Comparison of ENCODE assay signal across 16 cellular contexts in the genomic region with DNA sequence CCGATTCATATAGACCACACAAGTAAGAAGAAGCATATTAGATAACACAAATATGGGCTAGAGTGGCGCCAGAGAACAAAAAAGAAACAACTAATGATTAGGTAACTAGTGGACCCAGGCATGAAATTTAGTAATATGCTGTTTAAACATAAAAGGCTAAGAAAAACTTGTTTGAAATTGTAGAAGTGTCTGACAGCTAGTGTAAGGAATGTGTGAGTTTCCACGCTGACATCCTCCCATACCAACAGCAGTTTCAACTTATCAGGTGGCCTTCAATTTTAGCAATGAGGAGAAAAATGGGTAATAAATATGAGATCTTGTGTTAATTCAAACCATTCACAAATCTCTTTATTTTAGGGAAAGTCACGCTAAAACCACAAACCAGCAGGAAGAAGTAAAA.
A peak's percentile ranks its signal among the peaks of the same experiment; 100 is the strongest.
DNase-seq lines count a peak whose midpoint lies in the region; ATAC-seq and TF ChIP-seq lines count a peak whose summit lies in the region.
"Had no signal": no experiment of that assay in that cellular context is flagged by ENCODE, and none has a peak within 500 bp of the region (broad histone marks: within the 10 kb centered on the region; RNA-seq: fewer than 3 reads in every experiment).

No MANE protein-coding gene starts in this region.

- H3K27ac ChIP-seq in RWPE1 (no peak overlapping the region), epithelial cell of prostate (peak overlapping the region; percentile 40), psoas muscle (no peak overlapping the region)
- H3K27ac ChIP-seq: Peyer's patch had no signal

- intact Hi-C loops in activated CD4-positive, alpha-beta T cell treated with anti-CD3 and anti-CD28 coated beads, Interleukin-2, amount 10 ng/mL, durations not matched to agents 24 days and 14 days (cut with micrococcal nuclease): no loop called here
- intact Hi-C loops in psoas muscle (cut with DNase I): no loop called here

- H3K9me3 ChIP-seq in psoas muscle: no peaks in the 10 kb centered on the region
- H3K9me3 ChIP-seq: BE2C, Peyer's patch had no signal

- no peaks in the 10 kb centered on the region for H3K9me3 Mint-ChIP-seq in nephron progenitor cell
- H3K9me3 Mint-ChIP-seq in activated CD4-positive, alpha-beta T cell treated with anti-CD3 and anti-CD28 coated beads, Interleukin-2, amount 10 ng/mL, durations not matched to agents 24 days and 14 days: no peaks in the 10 kb centered on the region
- H3K9me3 Mint-ChIP-seq: IgD-negative memory B cell had no signal

- CTCF ChIA-PET in RWPE1 (lab: Yijun Ruan, JAX): interaction anchor here (0.7 kb wide), 1 partner anchor 565 kb away, joined by 3 read pairs; no protein-coding TSS in a partner anchor

- peak overlapping the region; percentile 19 for H3K27ac Mint-ChIP-seq in nephron progenitor cell
- H3K27ac Mint-ChIP-seq in activated CD4-positive, alpha-beta T cell treated with anti-CD3 and anti-CD28 coated beads, Interleukin-2, amount 10 ng/mL, durations not matched to agents 24 days and 14 days: no peak overlapping the region
- H3K27ac Mint-ChIP-seq: CD8-positive, alpha-beta memory T cell; IgD-negative memory B cell had no signal

- peak; percentile 76 for DNase-seq in AG10803 (ENCODE audit: low read depth)
- peak; percentile 20 for DNase-seq in RWPE1 (ENCODE audit: low spot score)
- DNase-seq in epithelial cell of prostate (ENCODE audit: low read depth, low spot score): peak; percentile 50
- DNase-seq in nephron progenitor cell: no peak
- no peak for DNase-seq in activated CD4-positive, alpha-beta T cell treated with anti-CD3 and anti-CD28 coated beads, Interleukin-2, amount 10 ng/mL, durations not matched to agents 24 days and 14 days
- DNase-seq in DMS153 treated with DMSO at 0.1 percent for 48 hours (lab: John Stamatoyannopoulos, UW; ENCODE audit: unreplicated experiment): no peak
- DNase-seq in psoas muscle: no peak
- DNase-seq: BE2C; CD8-positive, alpha-beta memory T cell; NCI-H1417; NCI-H2029 treated with DMSO at 0.1 percent for 48 hours; NCI-H510A; Peyer's patch; SHP77 treated with DMSO at 0.1 percent for 48 hours had no signal

- H3K36me3 Mint-ChIP-seq in nephron progenitor cell (ENCODE audit: low read depth): no peaks in the 10 kb centered on the region
- H3K36me3 Mint-ChIP-seq in activated CD4-positive, alpha-beta T cell treated with anti-CD3 and anti-CD28 coated beads, Interleukin-2, amount 10 ng/mL, durations not matched to agents 24 days and 14 days (ENCODE audit: low read depth): no peaks in the 10 kb centered on the region
- H3K36me3 Mint-ChIP-seq: CD8-positive, alpha-beta memory T cell; IgD-negative memory B cell had no signal

- WGBS in psoas muscle, 3 donors: 59 to 62% (median 62%) methylated on average over 4 of the region's 4 CpGs

- H3K27me3 Mint-ChIP-seq in nephron progenitor cell (ENCODE audit: low read depth, poor library complexity): no peaks in the 10 kb centered on the region
- H3K27me3 Mint-ChIP-seq in activated CD4-positive, alpha-beta T cell treated with anti-CD3 and anti-CD28 coated beads, Interleukin-2, amount 10 ng/mL, durations not matched to agents 24 days and 14 days: no peaks in the 10 kb centered on the region
- H3K27me3 Mint-ChIP-seq: CD8-positive, alpha-beta memory T cell; IgD-negative memory B cell had no signal

- H3K4me3 ChIP-seq in AG10803 (ENCODE audit: low read length) (no peak overlapping the region), psoas muscle (no peak overlapping the region)
- H3K4me3 ChIP-seq: Peyer's patch had no signal

- H3K4me3 Mint-ChIP-seq in nephron progenitor cell: no peak overlapping the region
- H3K4me3 Mint-ChIP-seq in activated CD4-positive, alpha-beta T cell treated with anti-CD3 and anti-CD28 coated beads, Interleukin-2, amount 10 ng/mL, durations not matched to agents 24 days and 14 days: no peak overlapping the region
- H3K4me3 Mint-ChIP-seq: CD8-positive, alpha-beta memory T cell; IgD-negative memory B cell had no signal

- no peak for ATAC-seq in GM19351 (IDR thresholded peaks at IDR 0.05; ENCODE audit: unreplicated experiment)
- ATAC-seq in psoas muscle: no peak

- TF ChIP-seq CTCF in AG10803 (conservative IDR thresholded peaks at IDR 0.05; ENCODE audit: low read length): no peak
- TF ChIP-seq CTCF in RWPE1 (conservative IDR thresholded peaks at IDR 0.05; ENCODE audit: low read depth): no peak
- no peak for TF ChIP-seq CTCF in nephron progenitor cell (IDR thresholded peaks at IDR 0.05)
- no peak for TF ChIP-seq CTCF in psoas muscle (IDR thresholded peaks at IDR 0.05)

- POLR2A ChIA-PET in RWPE1 (lab: Yijun Ruan, JAX; ENCODE audit: low non-redundant PET): interaction anchor here (0.6 kb wide), 1 partner anchor 54 kb away, joined by 3 read pairs; no protein-coding TSS in a partner anchor

- no peaks in the 10 kb centered on the region for H3K36me3 ChIP-seq in psoas muscle (ENCODE audit: insufficient read depth in 1 of 2, low read depth in 1 of 2)
- H3K36me3 ChIP-seq: BE2C had no signal

- H3K27me3 ChIP-seq in psoas muscle (ENCODE audit: insufficient read depth in 3 of 3, low read length in 2 of 3): no peaks in the 10 kb centered on the region
- H3K27me3 ChIP-seq: BE2C, Peyer's patch had no signal

- peaks cover 8% of the 10 kb centered on the region for H3K4me1 ChIP-seq in psoas muscle

- H3K4me1 Mint-ChIP-seq in nephron progenitor cell: peaks cover 12% of the 10 kb centered on the region
- H3K4me1 Mint-ChIP-seq in activated CD4-positive, alpha-beta T cell treated with anti-CD3 and anti-CD28 coated beads, Interleukin-2, amount 10 ng/mL, durations not matched to agents 24 days and 14 days: no peaks in the 10 kb centered on the region
- H3K4me1 Mint-ChIP-seq: CD8-positive, alpha-beta memory T cell; IgD-negative memory B cell had no signal

Comparison
In these comparisons a context has a peak if more than half of its experiments do, and no peak if none do; other contexts are left out.
1. DNase-seq: peak in AG10803 (single experiment), RWPE1 (single experiment) and epithelial cell of prostate (single experiment); none in nephron progenitor cell (single experiment), activated CD4-positive, alpha-beta T cell treated with anti-CD3 and anti-CD28 coated beads, Interleukin-2, amount 10 ng/mL, durations not matched to agents 24 days and 14 days (single experiment), DMS153 treated with DMSO at 0.1 percent for 48 hours (single experiment) and psoas muscle (0 of 2).